ENCODE assay signal across 1 cellular context in the genomic region with DNA sequence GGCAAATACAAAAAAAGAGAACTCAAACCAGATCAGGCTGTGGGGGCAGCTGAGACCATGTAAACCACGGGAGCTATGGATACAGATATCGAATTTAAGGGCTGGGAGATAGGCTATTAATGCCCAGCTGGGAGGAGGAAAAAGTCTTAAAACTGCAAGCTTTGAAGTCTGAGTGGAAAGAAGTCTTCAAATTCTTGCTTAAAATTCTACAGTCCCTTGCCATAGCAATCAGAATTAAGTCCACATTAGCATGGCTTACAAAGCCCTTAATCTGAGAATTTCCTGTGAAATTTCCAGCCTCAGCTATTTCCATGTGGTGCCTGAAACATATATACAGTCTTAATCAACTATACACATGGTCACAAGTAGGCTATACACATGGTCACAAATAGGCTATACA.
TF ChIP-seq lines count a peak whose summit lies in the region.

No MANE protein-coding gene starts in this region.

TF ChIP-seq in GM23338, 12 proteins besides CTCF, POLR2A, EP300 and RAD21 (continued from another document):
- TF ChIP-seq, protein P1, sequence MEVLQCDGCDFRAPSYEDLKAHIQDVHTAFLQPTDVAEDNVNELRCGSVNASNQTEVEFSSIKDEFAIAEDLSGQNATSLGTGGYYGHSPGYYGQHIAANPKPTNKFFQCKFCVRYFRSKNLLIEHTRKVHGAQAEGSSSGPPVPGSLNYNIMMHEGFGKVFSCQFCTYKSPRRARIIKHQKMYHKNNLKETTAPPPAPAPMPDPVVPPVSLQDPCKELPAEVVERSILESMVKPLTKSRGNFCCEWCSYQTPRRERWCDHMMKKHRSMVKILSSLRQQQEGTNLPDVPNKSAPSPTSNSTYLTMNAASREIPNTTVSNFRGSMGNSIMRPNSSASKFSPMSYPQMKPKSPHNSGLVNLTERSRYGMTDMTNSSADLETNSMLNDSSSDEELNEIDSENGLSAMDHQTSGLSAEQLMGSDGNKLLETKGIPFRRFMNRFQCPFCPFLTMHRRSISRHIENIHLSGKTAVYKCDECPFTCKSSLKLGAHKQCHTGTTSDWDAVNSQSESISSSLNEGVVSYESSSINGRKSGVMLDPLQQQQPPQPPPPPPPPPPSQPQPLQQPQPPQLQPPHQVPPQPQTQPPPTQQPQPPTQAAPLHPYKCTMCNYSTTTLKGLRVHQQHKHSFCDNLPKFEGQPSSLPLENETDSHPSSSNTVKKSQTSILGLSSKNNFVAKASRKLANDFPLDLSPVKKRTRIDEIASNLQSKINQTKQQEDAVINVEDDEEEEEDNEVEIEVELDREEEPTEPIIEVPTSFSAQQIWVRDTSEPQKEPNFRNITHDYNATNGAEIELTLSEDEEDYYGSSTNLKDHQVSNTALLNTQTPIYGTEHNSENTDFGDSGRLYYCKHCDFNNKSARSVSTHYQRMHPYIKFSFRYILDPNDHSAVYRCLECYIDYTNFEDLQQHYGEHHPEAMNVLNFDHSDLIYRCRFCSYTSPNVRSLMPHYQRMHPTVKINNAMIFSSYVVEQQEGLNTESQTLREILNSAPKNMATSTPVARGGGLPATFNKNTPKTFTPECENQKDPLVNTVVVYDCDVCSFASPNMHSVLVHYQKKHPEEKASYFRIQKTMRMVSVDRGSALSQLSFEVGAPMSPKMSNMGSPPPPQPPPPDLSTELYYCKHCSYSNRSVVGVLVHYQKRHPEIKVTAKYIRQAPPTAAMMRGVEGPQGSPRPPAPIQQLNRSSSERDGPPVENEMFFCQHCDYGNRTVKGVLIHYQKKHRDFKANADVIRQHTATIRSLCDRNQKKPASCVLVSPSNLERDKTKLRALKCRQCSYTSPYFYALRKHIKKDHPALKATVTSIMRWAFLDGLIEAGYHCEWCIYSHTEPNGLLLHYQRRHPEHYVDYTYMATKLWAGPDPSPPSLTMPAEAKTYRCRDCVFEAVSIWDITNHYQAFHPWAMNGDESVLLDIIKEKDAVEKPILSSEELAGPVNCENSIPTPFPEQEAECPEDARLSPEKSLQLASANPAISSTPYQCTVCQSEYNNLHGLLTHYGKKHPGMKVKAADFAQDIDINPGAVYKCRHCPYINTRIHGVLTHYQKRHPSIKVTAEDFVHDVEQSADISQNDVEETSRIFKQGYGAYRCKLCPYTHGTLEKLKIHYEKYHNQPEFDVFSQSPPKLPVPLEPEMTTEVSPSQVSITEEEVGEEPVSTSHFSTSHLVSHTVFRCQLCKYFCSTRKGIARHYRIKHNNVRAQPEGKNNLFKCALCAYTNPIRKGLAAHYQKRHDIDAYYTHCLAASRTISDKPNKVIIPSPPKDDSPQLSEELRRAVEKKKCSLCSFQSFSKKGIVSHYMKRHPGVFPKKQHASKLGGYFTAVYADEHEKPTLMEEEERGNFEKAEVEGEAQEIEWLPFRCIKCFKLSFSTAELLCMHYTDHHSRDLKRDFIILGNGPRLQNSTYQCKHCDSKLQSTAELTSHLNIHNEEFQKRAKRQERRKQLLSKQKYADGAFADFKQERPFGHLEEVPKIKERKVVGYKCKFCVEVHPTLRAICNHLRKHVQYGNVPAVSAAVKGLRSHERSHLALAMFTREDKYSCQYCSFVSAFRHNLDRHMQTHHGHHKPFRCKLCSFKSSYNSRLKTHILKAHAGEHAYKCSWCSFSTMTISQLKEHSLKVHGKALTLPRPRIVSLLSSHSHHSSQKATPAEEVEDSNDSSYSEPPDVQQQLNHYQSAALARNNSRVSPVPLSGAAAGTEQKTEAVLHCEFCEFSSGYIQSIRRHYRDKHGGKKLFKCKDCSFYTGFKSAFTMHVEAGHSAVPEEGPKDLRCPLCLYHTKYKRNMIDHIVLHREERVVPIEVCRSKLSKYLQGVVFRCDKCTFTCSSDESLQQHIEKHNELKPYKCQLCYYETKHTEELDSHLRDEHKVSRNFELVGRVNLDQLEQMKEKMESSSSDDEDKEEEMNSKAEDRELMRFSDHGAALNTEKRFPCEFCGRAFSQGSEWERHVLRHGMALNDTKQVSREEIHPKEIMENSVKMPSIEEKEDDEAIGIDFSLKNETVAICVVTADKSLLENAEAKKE (CRISPR knock-in tag; IDR thresholded peaks at IDR 0.05) = no peak
- TF ChIP-seq POLR2AphosphoS5 (IDR thresholded peaks at IDR 0.05; ENCODE audit: low read depth) (no peak), NANOG (IDR thresholded peaks at IDR 0.05; ENCODE audit: borderline replicate concordance) (no peak), EZH2phosphoT487 (IDR thresholded peaks at IDR 0.05; ENCODE audit: unreplicated experiment) (no peak), JUNB (IDR thresholded peaks at IDR 0.05; ENCODE audit: unreplicated experiment) (no peak), ZNF114 (CRISPR knock-in tag; IDR thresholded peaks at IDR 0.05) (no peak), EZH2 (IDR thresholded peaks at IDR 0.05; ENCODE audit: low read depth, unreplicated experiment) (no peak), STAT1 (IDR thresholded peaks at IDR 0.05; ENCODE audit: unreplicated experiment) (no peak), ZNF331 (CRISPR knock-in tag; IDR thresholded peaks at IDR 0.05; ENCODE audit: low read depth) (no peak), CREB1 (CRISPR knock-in tag; IDR thresholded peaks at IDR 0.05; ENCODE audit: low read depth) (no peak)
- TF ChIP-seq, protein P2, sequence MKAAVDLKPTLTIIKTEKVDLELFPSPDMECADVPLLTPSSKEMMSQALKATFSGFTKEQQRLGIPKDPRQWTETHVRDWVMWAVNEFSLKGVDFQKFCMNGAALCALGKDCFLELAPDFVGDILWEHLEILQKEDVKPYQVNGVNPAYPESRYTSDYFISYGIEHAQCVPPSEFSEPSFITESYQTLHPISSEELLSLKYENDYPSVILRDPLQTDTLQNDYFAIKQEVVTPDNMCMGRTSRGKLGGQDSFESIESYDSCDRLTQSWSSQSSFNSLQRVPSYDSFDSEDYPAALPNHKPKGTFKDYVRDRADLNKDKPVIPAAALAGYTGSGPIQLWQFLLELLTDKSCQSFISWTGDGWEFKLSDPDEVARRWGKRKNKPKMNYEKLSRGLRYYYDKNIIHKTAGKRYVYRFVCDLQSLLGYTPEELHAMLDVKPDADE (IDR thresholded peaks at IDR 0.05) = no peak
